Comparison of ENCODE assay signal across 22 cellular contexts in genomic region chr5:89270901-89271300, GRCh38.
A peak's percentile ranks its signal among the peaks of the same experiment; 100 is the strongest.
DNase-seq lines count a peak whose midpoint lies in the region; ATAC-seq and TF ChIP-seq lines count a peak whose summit lies in the region.
"Had no signal": no experiment of that assay in that cellular context is flagged by ENCODE, and none has a peak within 500 bp of the region (broad histone marks: within the 10 kb centered on the region; RNA-seq: fewer than 3 reads in every experiment).

No MANE protein-coding gene starts in this region.

- peak overlapping the region; percentile 47 for H3K9ac ChIP-seq in OCI-LY1 (ENCODE audit: low read length)

- no peaks in the 10 kb centered on the region for H3K36me3 Mint-ChIP-seq in nephron (ENCODE audit: low read depth)
- H3K36me3 Mint-ChIP-seq: natural killer cell treated with Interleukin-12 subunit alpha and Interleukin-12 subunit beta and Interleukin-15 and Interleukin-18, amount 100 ng/mL, for 72 hours had no signal

- TF ChIP-seq CTCF in OCI-LY1 (IDR thresholded peaks at IDR 0.05; ENCODE audit: low read length): no peak
- TF ChIP-seq CTCF in nephron (IDR thresholded peaks at IDR 0.05; ENCODE audit: unreplicated experiment in 3 of 3): no peak

- no peaks in the 10 kb centered on the region for H3K27me3 Mint-ChIP-seq in nephron (ENCODE audit: low read depth)

- H3K36me3 ChIP-seq in OCI-LY1 (ENCODE audit: insufficient read depth, low read length): no peaks in the 10 kb centered on the region
- H3K36me3 ChIP-seq: heart right ventricle, lower lobe of right lung had no signal

- H3K27me3 ChIP-seq in OCI-LY1 (ENCODE audit: insufficient read depth, low read length): no peaks in the 10 kb centered on the region
- H3K27me3 ChIP-seq: heart right ventricle had no signal

- peak overlapping the region; percentile 18 for H3K4me3 ChIP-seq in OCI-LY1 (ENCODE audit: low read depth, low read length, poor library complexity, severe bottlenecking)
- H3K4me3 ChIP-seq: heart right ventricle, lower lobe of right lung, skin epidermis had no signal

- H3K9me3 Mint-ChIP-seq in nephron: peaks cover 2% of the 10 kb centered on the region
- H3K9me3 Mint-ChIP-seq: natural killer cell treated with Interleukin-12 subunit alpha and Interleukin-12 subunit beta and Interleukin-15 and Interleukin-18, amount 100 ng/mL, for 72 hours had no signal

- peak overlapping the region in 2 of 3 experiments; percentile 11 to 18 for H3K27ac Mint-ChIP-seq in nephron
- H3K27ac Mint-ChIP-seq: natural killer cell treated with Interleukin-12 subunit alpha and Interleukin-12 subunit beta and Interleukin-15 and Interleukin-18, amount 100 ng/mL, for 72 hours had no signal

- peak overlapping the region in 1 of 3 experiments; percentile 6 for H3K4me3 Mint-ChIP-seq in nephron
- H3K4me3 Mint-ChIP-seq: natural killer cell treated with Interleukin-12 subunit alpha and Interleukin-12 subunit beta and Interleukin-15 and Interleukin-18, amount 100 ng/mL, for 72 hours had no signal

- H3K4me2 ChIP-seq in OCI-LY1 (ENCODE audit: low read length): peak overlapping the region; percentile 54

- peaks cover 99% of the 10 kb centered on the region for H3K4me1 ChIP-seq in OCI-LY1 (ENCODE audit: insufficient read depth, low read length, severe bottlenecking)
- H3K4me1 ChIP-seq: lower lobe of right lung had no signal

- no peaks in the 10 kb centered on the region for H3K9me3 ChIP-seq in OCI-LY1 (ENCODE audit: low read length)
- H3K9me3 ChIP-seq: heart right ventricle, lower lobe of right lung had no signal

- H2AFZ ChIP-seq in OCI-LY1 (ENCODE audit: low read length): no peak overlapping the region

- H4K20me1 ChIP-seq in OCI-LY1 (ENCODE audit: insufficient read depth, low read length): no peaks in the 10 kb centered on the region

- H3K4me1 Mint-ChIP-seq in nephron: peaks cover 41% of the 10 kb centered on the region

- H3K79me2 ChIP-seq in OCI-LY1 (ENCODE audit: insufficient read depth, low read length): no peaks in the 10 kb centered on the region

- no peaks in the 10 kb centered on the region for H3K9me2 ChIP-seq in OCI-LY1 (ENCODE audit: low read depth, low read length)

- no peak for DNase-seq in SHP77 treated with DMSO at 0.1 percent for 48 hours (lab: John Stamatoyannopoulos, UW)
- DNase-seq in mesenteric fat pad (ENCODE audit: low spot score): no peak
- no peak for DNase-seq in germinal center (ENCODE audit: low spot score)
- DNase-seq: activated CD4-positive, alpha-beta T cell treated with anti-CD3 and anti-CD28 coated beads, Interleukin-2, amount 50 U/mL, for 1 hour; activated naive CD4-positive, alpha-beta T cell; COR-L47; effector memory CD4-positive, alpha-beta T cell; EL; heart right ventricle; lower lobe of right lung; NCI-H1436; NCI-H2171 treated with DMSO at 0.1 percent for 48 hours; NCI-H82; stimulated activated CD4-positive, alpha-beta T cell treated with anti-CD3 and anti-CD28 coated beads, Interleukin-4, amount 100 ng/mL, for 24 hours; SW 1271 had no signal

- ATAC-seq in GM18517 (IDR thresholded peaks at IDR 0.05; ENCODE audit: unreplicated experiment) (peak; percentile 5), HG02678 (IDR thresholded peaks at IDR 0.05; ENCODE audit: unreplicated experiment) (peak; percentile 7), GM21737 (IDR thresholded peaks at IDR 0.05; ENCODE audit: unreplicated experiment) (no peak)
- ATAC-seq: natural killer cell treated with Interleukin-12 subunit alpha and Interleukin-12 subunit beta and Interleukin-15 and Interleukin-18, amount 100 ng/mL, for 72 hours had no signal

- no peaks in the 10 kb centered on the region for H3F3A ChIP-seq in OCI-LY1 (ENCODE audit: insufficient read depth, low read length)

- H3K27ac ChIP-seq in OCI-LY1 (ENCODE audit: low read depth, low read length, poor library complexity, severe bottlenecking): peak overlapping the region; percentile 97
- H3K27ac ChIP-seq: heart right ventricle, lower lobe of right lung, skin epidermis had no signal
